22 cellular contexts compared by ENCODE assay signal in the genomic region with DNA sequence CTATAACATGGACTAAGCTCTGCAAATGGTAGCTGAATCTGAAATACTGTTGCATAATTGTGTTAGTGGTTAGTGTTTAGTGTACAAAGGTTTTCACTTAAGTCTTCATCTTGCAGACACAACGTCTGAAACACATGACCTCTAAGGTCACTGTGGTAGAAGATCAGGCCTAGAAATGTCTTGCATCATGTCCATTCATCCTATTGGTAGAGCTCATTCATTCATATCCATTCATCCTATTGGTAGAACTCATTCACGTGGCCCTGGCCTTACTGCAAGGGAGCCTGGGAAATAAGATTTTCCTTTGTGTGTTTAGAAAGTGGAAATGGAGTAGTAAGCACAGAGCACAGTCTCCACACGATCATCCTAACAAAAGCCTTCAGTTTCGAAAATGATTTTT.
DNase-seq lines count a peak whose midpoint lies in the region; ATAC-seq and TF ChIP-seq lines count a peak whose summit lies in the region.
"Had no signal": no experiment of that assay in that cellular context is flagged by ENCODE, and none has a peak within 500 bp of the region (broad histone marks: within the 10 kb centered on the region; RNA-seq: fewer than 3 reads in every experiment).

No MANE protein-coding gene starts in this region.

- H3K9me3 ChIP-seq in left lung, result no peaks in the 10 kb centered on the region
- H3K9me3 ChIP-seq: BLaER1 had no signal

- H3K27me3 ChIP-seq in left lung, result peaks cover 0 to 8% of the 10 kb centered on the region in 2 donors
- H3K27me3 ChIP-seq: BLaER1 had no signal

- DNase-seq in HT1080 (ENCODE audit: low read depth) (peak; percentile 39), NB4 (ENCODE audit: low read depth) (peak; percentile 16), choroid plexus epithelial cell (ENCODE audit: low read depth) (peak; percentile 10), renal cortical epithelial cell (ENCODE audit: low read depth) (peak; percentile 67), left lung (no peak)
- DNase-seq: CD4-positive, CD25-positive, alpha-beta regulatory T cell; DMS53; GM23248; H9; NCI-H1092; NCI-H1417 treated with DMSO at 0.1 percent for 48 hours; NCI-H1694 treated with DMSO at 0.1 percent for 48 hours; NCI-H2081 treated with DMSO at 0.1 percent for 48 hours; NCI-H2171; NCI-H226; NCI-H510A treated with DMSO at 0.1 percent for 48 hours; NCI-H774; PC-3 had no signal

- no peaks in the 10 kb centered on the region for H3K4me1 ChIP-seq in left lung
- H3K4me1 ChIP-seq: BLaER1 had no signal

- TF ChIP-seq CTCF in NB4 (IDR thresholded peaks at IDR 0.05; ENCODE audit: low read depth, low read length) (no peak), choroid plexus epithelial cell (conservative IDR thresholded peaks at IDR 0.05; ENCODE audit: low read depth, low read length) (no peak), left lung (IDR thresholded peaks at IDR 0.05) (no peak)

- no peaks in the 10 kb centered on the region for H3K36me3 ChIP-seq in left lung
- H3K36me3 ChIP-seq: BLaER1 had no signal

- no peak overlapping the region for H3K27ac ChIP-seq in left lung
- H3K27ac ChIP-seq: BLaER1, GM23248 had no signal

- no peak for TF ChIP-seq POLR2A in NB4 (IDR thresholded peaks at IDR 0.05; ENCODE audit: extremely low read depth, insufficient read length)

- ATAC-seq in HG03432 (IDR thresholded peaks at IDR 0.05; ENCODE audit: unreplicated experiment) (no peak), left lung (no peak), HG02678 (IDR thresholded peaks at IDR 0.05; ENCODE audit: unreplicated experiment) (no peak)
- ATAC-seq: PC-3, SK-N-SH treated with all-trans-retinoic acid at 6 μM for 48 hours had no signal

- intact Hi-C loops in left lung (cut with DNase I), result no loop called here

- no peak overlapping the region for H3K4me3 ChIP-seq in NB4 (ENCODE audit: low read depth, low read length)
- no peak overlapping the region for H3K4me3 ChIP-seq in choroid plexus epithelial cell (ENCODE audit: low read depth, low read length)
- no peak overlapping the region for H3K4me3 ChIP-seq in left lung
- H3K4me3 ChIP-seq: BLaER1, GM23248 had no signal

Comparison
In these comparisons a context has a peak if more than half of its experiments do, and no peak if none do; other contexts are left out.
1. DNase-seq: peak in HT1080 (single experiment), NB4 (single experiment), choroid plexus epithelial cell (single experiment) and renal cortical epithelial cell (single experiment); none in left lung (0 of 2).